In the genomic region with DNA sequence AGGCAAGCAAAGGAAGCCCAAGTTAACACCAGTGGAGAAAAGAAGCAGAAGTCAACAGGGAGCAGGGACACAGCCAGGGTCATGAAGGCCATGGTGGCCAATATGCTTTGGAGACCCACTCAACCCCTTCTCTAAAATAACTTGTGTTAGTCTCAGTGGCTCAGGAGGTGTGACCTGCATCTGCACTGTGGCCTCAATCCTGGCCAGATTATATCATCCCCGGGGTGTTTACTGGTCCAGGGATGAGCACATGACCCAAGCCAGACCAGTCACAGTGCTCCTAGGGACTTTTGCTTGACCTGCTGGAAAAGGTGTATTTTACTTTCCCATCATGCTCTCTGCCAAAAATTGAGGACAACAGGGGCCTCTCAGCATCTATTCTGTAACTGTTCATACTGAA, we compare ENCODE assay signal across 10 cellular contexts.
DNase-seq lines count a peak whose midpoint lies in the region; ATAC-seq and TF ChIP-seq lines count a peak whose summit lies in the region.
"Had no signal": no experiment of that assay in that cellular context is flagged by ENCODE, and none has a peak within 500 bp of the region (broad histone marks: within the 10 kb centered on the region; RNA-seq: fewer than 3 reads in every experiment).

No MANE protein-coding gene starts in this region.

- no peaks in the 10 kb centered on the region for H3K9me3 ChIP-seq in thymus (ENCODE audit: control insufficient read depth)

- DNase-seq in dorsolateral prefrontal cortex (no peak), HUDEP-2 (lab: John Stamatoyannopoulos, UW; ENCODE audit: unreplicated experiment in 76 of 76) (no peak), activated gamma-delta T cell treated with Interleukin-2 at 50 U/mL for 16 hours (no peak)
- DNase-seq in activated CD8-positive, alpha-beta memory T cell treated with anti-CD3 and anti-CD28 coated beads, Interleukin-2, amount 50 U/mL, for 4 hours = no peak
- DNase-seq: activated CD4-positive, CD25-positive, alpha-beta regulatory T cell had no signal

- H3K4me1 ChIP-seq in thymus (ENCODE audit: control insufficient read depth, insufficient read depth, low read length) = no peaks in the 10 kb centered on the region
- H3K4me1 ChIP-seq: neural progenitor cell had no signal

- intact Hi-C loops in dorsolateral prefrontal cortex (cut with DNase I) = no loop called here

- no peak for TF ChIP-seq CTCF in dorsolateral prefrontal cortex (IDR thresholded peaks at IDR 0.05 in 54 of 56, conservative IDR thresholded peaks at IDR 0.05 in 2 of 56; ENCODE audit: low read depth in 1 of 56, partially characterized antibody in 56 of 56)

- H3K4me3 ChIP-seq in dorsolateral prefrontal cortex (no peak overlapping the region), thymus (ENCODE audit: low read length) (no peak overlapping the region)
- H3K4me3 ChIP-seq: neural progenitor cell had no signal

- no peaks in the 10 kb centered on the region for H3K27me3 ChIP-seq in dorsolateral prefrontal cortex
- H3K27me3 ChIP-seq in thymus (ENCODE audit: control insufficient read depth, insufficient read depth) = no peaks in the 10 kb centered on the region
- H3K27me3 ChIP-seq: neural progenitor cell had no signal

- peak; percentile 20 for ATAC-seq in GM21390 (IDR thresholded peaks at IDR 0.05; ENCODE audit: unreplicated experiment)
- ATAC-seq in HG03159 (IDR thresholded peaks at IDR 0.05; ENCODE audit: unreplicated experiment) = peak; percentile 29
- no peak for ATAC-seq in GM18519 (IDR thresholded peaks at IDR 0.05; ENCODE audit: low FRiP score, unreplicated experiment)

- H3K27ac ChIP-seq in dorsolateral prefrontal cortex (peak overlapping the region in 50 of 59 donors; percentile 31 to 88 (median 68)), thymus (ENCODE audit: low read depth) (peak overlapping the region; percentile 31)
- H3K27ac ChIP-seq: neural progenitor cell had no signal

- no peaks in the 10 kb centered on the region for H3K36me3 ChIP-seq in thymus (ENCODE audit: control insufficient read depth, insufficient read depth)

- WGBS in thymus = 93% methylated on average over 1 of the region's 1 CpG
